26 cellular contexts compared by ENCODE assay signal in genomic region chr3:128503751-128504532, GRCh38. TPM values are rescaled to one million over a fixed set of nuclear protein-coding genes. Genes with fewer than 3 reads are reported as not detected.
"Had no signal": no experiment of that assay in that cellular context is flagged by ENCODE, and none has a peak within 500 bp of the region (broad histone marks: within the 10 kb centered on the region; RNA-seq: fewer than 3 reads in every experiment).

No MANE protein-coding gene starts in this region.

- ATAC-seq: activated CD4-positive, CD25-positive, alpha-beta regulatory T cell treated with anti-CD3 and anti-CD28 coated beads, Interleukin-2, amount 50 U/mL, for 24 hours; activated CD8-positive, alpha-beta T cell treated with anti-CD3 and anti-CD28 coated beads, Interleukin-2, amount 10 ng/mL, durations not matched to agents 7 days and 5 days; activated naive CD8-positive, alpha-beta T cell treated with anti-CD3 and anti-CD28 coated beads, Interleukin-2, amount 50 U/mL, for 24 hours; left cardiac atrium; sciatic nerve; stimulated activated naive B cell treated with anti-CD40 and anti-IgM and Interleukin-4, amounts not matched to agents 10 μg/mL and 1 μg/mL and 100 μg/mL, for 72 hours had no signal

- H3K4me3 ChIP-seq: heart right ventricle, mucosa of descending colon, smooth muscle cell had no signal

- H3K9me3 ChIP-seq: mucosa of descending colon had no signal

- DNase-seq: activated CD8-positive, alpha-beta T cell treated with anti-CD3 and anti-CD28 coated beads, Interleukin-2, amount 10 ng/mL, durations not matched to agents 7 days and 5 days; activated gamma-delta T cell; activated naive CD4-positive, alpha-beta T cell treated with anti-CD3 and anti-CD28 coated beads, Interleukin-2, amount 50 U/mL, for 16 hours; activated naive CD8-positive, alpha-beta T cell treated with anti-CD3 and anti-CD28 coated beads, Interleukin-2, amount 50 U/mL, for 24 hours; activated T-cell treated with anti-CD3 and anti-CD28 coated beads, Interleukin-2, amount 50 U/mL, for 48 hours; cerebellar nuclear complex; cortex of kidney; heart right ventricle; left cardiac atrium; mucosa of descending colon; nephron progenitor cell; nucleus accumbens; stimulated activated CD4-positive, alpha-beta T cell treated with anti-CD3 and anti-CD28 coated beads, Interleukin-2, amount 100 ng/mL, for 48 hours; stimulated activated CD8-positive, alpha-beta memory T cell treated with anti-CD3 and anti-CD28 coated beads, Interleukin-4, amount 100 ng/mL, for 48 hours; stimulated activated naive B cell treated with anti-CD40 and anti-IgM and Interleukin-4, amounts not matched to agents 10 μg/mL and 1 μg/mL and 100 μg/mL, for 72 hours had no signal

- H3K36me3 Mint-ChIP-seq: stimulated activated naive B cell treated with anti-CD40 and anti-IgM and Interleukin-4, amounts not matched to agents 10 μg/mL and 1 μg/mL and 100 μg/mL, for 72 hours had no signal

- H3K27ac Mint-ChIP-seq: activated CD4-positive, alpha-beta T cell treated with anti-CD3 and anti-CD28 coated beads, Interleukin-2, amount 10 ng/mL, durations not matched to agents 7 days and 5 days; activated CD8-positive, alpha-beta T cell treated with anti-CD3 and anti-CD28 coated beads, Interleukin-2, amount 10 ng/mL, durations not matched to agents 7 days and 5 days; activated naive CD8-positive, alpha-beta T cell treated with anti-CD3 and anti-CD28 coated beads, Interleukin-2, amount 50 U/mL, for 24 hours; nephron progenitor cell; stimulated activated naive B cell treated with anti-CD40 and anti-IgM and Interleukin-4, amounts not matched to agents 10 μg/mL and 1 μg/mL and 100 μg/mL, for 72 hours; type B pancreatic cell had no signal

- H3K36me3 ChIP-seq: heart right ventricle had no signal

- H3K27ac ChIP-seq: epithelial cell of prostate, heart right ventricle, VCaP had no signal

- H3K9me3 Mint-ChIP-seq: activated CD4-positive, alpha-beta T cell treated with anti-CD3 and anti-CD28 coated beads, Interleukin-2, amount 10 ng/mL, durations not matched to agents 7 days and 5 days; activated naive CD8-positive, alpha-beta T cell treated with anti-CD3 and anti-CD28 coated beads, Interleukin-2, amount 50 U/mL, for 24 hours; stimulated activated naive B cell treated with anti-CD40 and anti-IgM and Interleukin-4, amounts not matched to agents 10 μg/mL and 1 μg/mL and 100 μg/mL, for 72 hours; type B pancreatic cell had no signal

- H3K4me1 ChIP-seq: heart right ventricle had no signal

- H3K4me3 Mint-ChIP-seq: activated CD4-positive, alpha-beta T cell treated with anti-CD3 and anti-CD28 coated beads, Interleukin-2, amount 10 ng/mL, durations not matched to agents 7 days and 5 days; activated CD8-positive, alpha-beta T cell treated with anti-CD3 and anti-CD28 coated beads, Interleukin-2, amount 10 ng/mL, durations not matched to agents 7 days and 5 days; activated naive CD8-positive, alpha-beta T cell treated with anti-CD3 and anti-CD28 coated beads, Interleukin-2, amount 50 U/mL, for 24 hours; nephron progenitor cell; stimulated activated naive B cell treated with anti-CD40 and anti-IgM and Interleukin-4, amounts not matched to agents 10 μg/mL and 1 μg/mL and 100 μg/mL, for 72 hours; type B pancreatic cell had no signal

- H3K4me2 ChIP-seq: smooth muscle cell had no signal

- H3K4me1 Mint-ChIP-seq: activated CD4-positive, alpha-beta T cell treated with anti-CD3 and anti-CD28 coated beads, Interleukin-2, amount 10 ng/mL, durations not matched to agents 7 days and 5 days; activated naive CD8-positive, alpha-beta T cell treated with anti-CD3 and anti-CD28 coated beads, Interleukin-2, amount 50 U/mL, for 24 hours; nephron progenitor cell; stimulated activated naive B cell treated with anti-CD40 and anti-IgM and Interleukin-4, amounts not matched to agents 10 μg/mL and 1 μg/mL and 100 μg/mL, for 72 hours had no signal

RNA-seq across cellular contexts. Expression of gene GATA2, which starts 10.9 kb away (rescaled TPM):
- total RNA-seq: activated CD4-positive, alpha-beta T cell treated with anti-CD3 and anti-CD28 coated beads, Interleukin-2, amount 10 ng/mL, durations not matched to agents 7 days and 5 days; activated CD8-positive, alpha-beta T cell treated with anti-CD3 and anti-CD28 coated beads, Interleukin-2, amount 10 ng/mL, durations not matched to agents 7 days and 5 days; T-helper 2 cell treated with Interferon-gamma antibody and Interleukin-4, amounts not matched to agents 100 ng/mL and 5 ng/mL, for 36 hours had no signal

RNA-seq across cellular contexts. Expression of gene DNAJB8, which starts 37.3 kb away (rescaled TPM):
- total RNA-seq: activated CD4-positive, alpha-beta T cell treated with anti-CD3 and anti-CD28 coated beads, Interleukin-2, amount 10 ng/mL, durations not matched to agents 7 days and 5 days; activated CD8-positive, alpha-beta T cell treated with anti-CD3 and anti-CD28 coated beads, Interleukin-2, amount 10 ng/mL, durations not matched to agents 7 days and 5 days; fibroblast of villous mesenchyme; heart right ventricle; left cardiac atrium; lower leg skin; mucosa of descending colon; sciatic nerve; smooth muscle cell; T-helper 2 cell treated with Interferon-gamma antibody and Interleukin-4, amounts not matched to agents 100 ng/mL and 5 ng/mL, for 36 hours; temporal lobe had no signal
- polyA plus RNA-seq: heart right ventricle, smooth muscle cell had no signal
